In genomic region chr5:178627259-178627598, GRCh38 we compare ENCODE assay signal across 1 cellular context.
TF ChIP-seq lines count a peak whose summit lies in the region.

No MANE protein-coding gene starts in this region.

TF ChIP-seq in H1, 55 proteins besides CTCF, POLR2A, EP300 and RAD21 (continued from another document):
- TF ChIP-seq JUND (IDR thresholded peaks at IDR 0.05; ENCODE audit: low read length), result no peak
- no peak for TF ChIP-seq RNF2 (IDR thresholded peaks at IDR 0.05; ENCODE audit: borderline replicate concordance, low read depth, low read length, missing control alignments, poor library complexity, severe bottlenecking)
- TF ChIP-seq PHF8 (conservative IDR thresholded peaks at IDR 0.05; ENCODE audit: low read depth, low read length), result no peak
- TF ChIP-seq, protein P1, sequence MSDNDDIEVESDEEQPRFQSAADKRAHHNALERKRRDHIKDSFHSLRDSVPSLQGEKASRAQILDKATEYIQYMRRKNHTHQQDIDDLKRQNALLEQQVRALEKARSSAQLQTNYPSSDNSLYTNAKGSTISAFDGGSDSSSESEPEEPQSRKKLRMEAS (IDR thresholded peaks at IDR 0.05), result peak; percentile 29
- TF ChIP-seq SRF (IDR thresholded peaks at IDR 0.05; ENCODE audit: low read depth, low read length), result no peak
- TF ChIP-seq TCF12 (IDR thresholded peaks at IDR 0.05; ENCODE audit: low read depth, low read length), result no peak
- 0 out of 2 replicates have a peak, but pooled peaks have one; percentile 51 for TF ChIP-seq KDM1A (IDR thresholded peaks at IDR 0.05; ENCODE audit: borderline replicate concordance, low read length)
- TF ChIP-seq KDM4A (IDR thresholded peaks at IDR 0.05; ENCODE audit: low read depth, low read length, severe bottlenecking), result peak; percentile 81
- TF ChIP-seq, protein P2, sequence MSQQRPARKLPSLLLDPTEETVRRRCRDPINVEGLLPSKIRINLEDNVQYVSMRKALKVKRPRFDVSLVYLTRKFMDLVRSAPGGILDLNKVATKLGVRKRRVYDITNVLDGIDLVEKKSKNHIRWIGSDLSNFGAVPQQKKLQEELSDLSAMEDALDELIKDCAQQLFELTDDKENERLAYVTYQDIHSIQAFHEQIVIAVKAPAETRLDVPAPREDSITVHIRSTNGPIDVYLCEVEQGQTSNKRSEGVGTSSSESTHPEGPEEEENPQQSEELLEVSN (IDR thresholded peaks at IDR 0.05), result peak; percentile 18; the same call in 1 of the 2 replicates
